8 cellular contexts compared by ENCODE assay signal in genomic region chr4:142846729-142847606, GRCh38. TPM values are rescaled to one million over a fixed set of nuclear protein-coding genes. Genes with fewer than 3 reads are reported as not detected.
DNase-seq lines count a peak whose midpoint lies in the region; ATAC-seq and TF ChIP-seq lines count a peak whose summit lies in the region.

No MANE protein-coding gene starts in this region.

- no peaks in the 10 kb centered on the region for H3F3A ChIP-seq in SK-N-SH (replicated peaks; ENCODE audit: insufficient read depth)

- CTCF ChIA-PET in SK-N-SH (lab: Yijun Ruan, JAX), result interaction anchor here (0.7 to 1.9 kb wide), 7 partner anchors 11 to 1540 kb away, joined by 3 to 8 read pairs (median 4); no protein-coding TSS in a partner anchor

- no peak overlapping the region for H3K27ac ChIP-seq in SK-N-SH (ENCODE audit: low read depth in 2 of 2, low read length in 1 of 2)
- H3K27ac ChIP-seq in right cardiac atrium (ENCODE audit: low read length), result peak overlapping the region; percentile 22

- H3K9me2 ChIP-seq in SK-N-SH, result no peaks in the 10 kb centered on the region

- no peaks in the 10 kb centered on the region for H4K20me1 ChIP-seq in SK-N-SH (ENCODE audit: insufficient read depth)

- intact Hi-C loops in right cardiac atrium (cut with DNase I), result loop anchor here in 2 of 4 donors (10.0 kb wide), 2 partner anchors 492 to 722 kb away; no protein-coding TSS in a partner anchor

- DNase-seq in SK-N-SH (peak; percentile 63), right cardiac atrium (peak in 2 of 3 donors; percentile 45 to 59), skeletal muscle cell (ENCODE audit: low read depth) (no peak), cerebellar nuclear complex (lab: John Stamatoyannopoulos, UW) (no peak), AG08395 (ENCODE audit: low spot score) (no peak)
- DNase-seq in activated naive CD8-positive, alpha-beta T cell treated with anti-CD3 and anti-CD28 coated beads, Interleukin-2, amount 50 U/mL, for 16 hours (ENCODE audit: low read depth, low spot score), result peak; percentile 47

- H3K36me3 ChIP-seq in SK-N-SH (replicated peaks in 1 of 2; ENCODE audit: control insufficient read depth in 1 of 2, insufficient read depth in 2 of 2, low read length in 1 of 2), result no peaks in the 10 kb centered on the region

- H3K4me2 ChIP-seq in SK-N-SH, result peak overlapping the region; percentile 94

- peaks cover 26% of the 10 kb centered on the region for H3K27me3 ChIP-seq in SK-N-SH (ENCODE audit: insufficient read depth)
- H3K27me3 ChIP-seq in right cardiac atrium (ENCODE audit: control insufficient read depth, insufficient read depth), result no peaks in the 10 kb centered on the region

- no peaks in the 10 kb centered on the region for H3K79me2 ChIP-seq in SK-N-SH (ENCODE audit: insufficient read depth)

- TF ChIP-seq CTCF in SK-N-SH (IDR thresholded peaks at IDR 0.05), result no peak

- H3K4me3 ChIP-seq in SK-N-SH (ENCODE audit: low read depth in 2 of 2, low read length in 1 of 2), result peak overlapping the region; percentile 64 to 71
- peak overlapping the region; percentile 72 for H3K4me3 ChIP-seq in right cardiac atrium (ENCODE audit: low read length)
- H3K4me3 ChIP-seq in skeletal muscle cell (ENCODE audit: low read depth, low read length), result peak overlapping the region; percentile 59

- peak; percentile 39 for TF ChIP-seq RAD21 in SK-N-SH (IDR thresholded peaks at IDR 0.05; ENCODE audit: low read length)

- peak overlapping the region; percentile 31; the same call in 1 of the 2 replicates for H3K9ac ChIP-seq in SK-N-SH

- H3K9me3 ChIP-seq in SK-N-SH, result no peaks in the 10 kb centered on the region
- H3K9me3 ChIP-seq in right cardiac atrium (ENCODE audit: control insufficient read depth, low read length), result no peaks in the 10 kb centered on the region

- no peak for TF ChIP-seq EP300 in SK-N-SH (IDR thresholded peaks at IDR 0.05; ENCODE audit: borderline replicate concordance in 1 of 2, low read depth in 1 of 2, low read length in 1 of 2)

- 43% methylated on average over 14 of the region's 50 CpGs for WGBS in SK-N-SH (ENCODE audit: low lambda C conversion rate)
- 5% methylated on average over 50 of the region's 50 CpGs for WGBS in right cardiac atrium

- peak overlapping the region; percentile 92; the same call in 1 of the 2 replicates for H2AFZ ChIP-seq in SK-N-SH (ENCODE audit: low read depth)

- POLR2A ChIA-PET in SK-N-SH (lab: Yijun Ruan, JAX), result no interaction called here

- ATAC-seq in GM18502 (IDR thresholded peaks at IDR 0.05; ENCODE audit: poor library complexity, unreplicated experiment) (peak; percentile 73), HG03342 (IDR thresholded peaks at IDR 0.05; ENCODE audit: unreplicated experiment) (peak; percentile 46), right cardiac atrium (peak; percentile 68 to 73)

- H3K4me1 ChIP-seq in SK-N-SH (ENCODE audit: control insufficient read depth in 1 of 2, insufficient read depth in 2 of 2, low read depth in 1 of 2, low read length in 1 of 2) (peaks cover 0 to 9% of the 10 kb centered on the region in 2 experiments; a peak in 1 of 4 replicates), right cardiac atrium (ENCODE audit: control insufficient read depth, insufficient read depth, low read length) (no peaks in the 10 kb centered on the region)

TF ChIP-seq in SK-N-SH, 30 proteins besides CTCF, POLR2A, EP300 and RAD21:
- TF ChIP-seq TCF12 (IDR thresholded peaks at IDR 0.05), result no peak
- TF ChIP-seq GABPA (IDR thresholded peaks at IDR 0.05; ENCODE audit: low read depth), result no peak
- TF ChIP-seq RXRA (IDR thresholded peaks at IDR 0.05; ENCODE audit: borderline replicate concordance, low read depth), result no peak
- TF ChIP-seq FOSL2 (IDR thresholded peaks at IDR 0.05; ENCODE audit: borderline replicate concordance, low read depth), result no peak
- TF ChIP-seq EZH2phosphoT487 (IDR thresholded peaks at IDR 0.05; ENCODE audit: borderline replicate concordance, low read depth), result no peak
- no peak for TF ChIP-seq TAF1 (IDR thresholded peaks at IDR 0.05; ENCODE audit: borderline replicate concordance, low read depth, low read length)
- TF ChIP-seq SMC3 (IDR thresholded peaks at IDR 0.05; ENCODE audit: low read depth, low read length), result no peak; the same call in 1 of the 2 replicates
- no peak for TF ChIP-seq ELF1 (IDR thresholded peaks at IDR 0.05)
- TF ChIP-seq MXI1 (IDR thresholded peaks at IDR 0.05; ENCODE audit: low read depth, low read length), result no peak
- TF ChIP-seq NFIC (IDR thresholded peaks at IDR 0.05; ENCODE audit: borderline replicate concordance), result no peak
- TF ChIP-seq RCOR1 (IDR thresholded peaks at IDR 0.05; ENCODE audit: low read length), result no peak
- no peak for TF ChIP-seq CHD2 (IDR thresholded peaks at IDR 0.05; ENCODE audit: low read length, partially characterized antibody)
- no peak for TF ChIP-seq USF1 (IDR thresholded peaks at IDR 0.05; ENCODE audit: borderline replicate concordance, low read depth)
- TF ChIP-seq FOXM1 (IDR thresholded peaks at IDR 0.05; ENCODE audit: low read depth), result no peak
- no peak for TF ChIP-seq MEF2A (IDR thresholded peaks at IDR 0.05; ENCODE audit: borderline replicate concordance, low read depth)
- TF ChIP-seq PBX3 (IDR thresholded peaks at IDR 0.05), result no peak
- no peak for TF ChIP-seq TEAD4 (IDR thresholded peaks at IDR 0.05; ENCODE audit: borderline replicate concordance, insufficient read depth)
- no peak for TF ChIP-seq FOXJ3 (CRISPR knock-in tag; IDR thresholded peaks at IDR 0.05)
- no peak for TF ChIP-seq USF2 (IDR thresholded peaks at IDR 0.05; ENCODE audit: borderline replicate concordance, low read depth, low read length)
- no peak for TF ChIP-seq NRF1 (IDR thresholded peaks at IDR 0.05; ENCODE audit: low read depth, low read length)

RNA-seq across cellular contexts. Expression of gene INPP4B, which starts 0.9 kb away (rescaled TPM):
- polyA plus RNA-seq in SK-N-SH (2012; rRNA removed) (0.06 and 0.08 TPM in 2 replicates), right cardiac atrium (2.9 TPM)
- 0.10 and 0.20 TPM in 2 replicates for polyA plus RNA-seq in SK-N-SH (2012; cell fraction: cytosol; rRNA removed)
- 0.04 and 0.27 TPM in 2 replicates for polyA plus RNA-seq in SK-N-SH (2012; cell fraction: nucleus; rRNA removed)
- total RNA-seq in right cardiac atrium, result 10 to 100 TPM in 1 of 4 donors, 1 to 10 TPM in 3; 5.4 to 13.2 (median 7.8) TPM

Comparison
In these comparisons a context has a peak if more than half of its experiments do, and no peak if none do; other contexts are left out.
1. DNase-seq: peak in SK-N-SH (single experiment), activated naive CD8-positive, alpha-beta T cell treated with anti-CD3 and anti-CD28 coated beads, Interleukin-2, amount 50 U/mL, for 16 hours (single experiment) and right cardiac atrium (2 of 3); none in skeletal muscle cell (single experiment), cerebellar nuclear complex (0 of 2) and AG08395 (single experiment).
2. Peak in every context shown above with its lines, with median percentiles within 50 percentile points of each other: ATAC-seq and H3K4me3 ChIP-seq.